In genomic region chr5:16626696-16627264, GRCh38 we compare ENCODE assay signal across 9 cellular contexts. TPM values are rescaled to one million over a fixed set of nuclear protein-coding genes. Genes with fewer than 3 reads are reported as not detected.
DNase-seq lines count a peak whose midpoint lies in the region; ATAC-seq and TF ChIP-seq lines count a peak whose summit lies in the region.
"Had no signal": no experiment of that assay in that cellular context is flagged by ENCODE, and none has a peak within 500 bp of the region (broad histone marks: within the 10 kb centered on the region; RNA-seq: fewer than 3 reads in every experiment).

No MANE protein-coding gene starts in this region.

- CTCF ChIA-PET in RWPE1 (lab: Yijun Ruan, JAX): no interaction called here

- H3K4me3 Mint-ChIP-seq in naive thymus-derived CD8-positive, alpha-beta T cell: peak overlapping the region; percentile 21 to 82 (median 42)
- H3K4me3 Mint-ChIP-seq in osteocyte (ENCODE audit: unreplicated experiment): no peak overlapping the region
- H3K4me3 Mint-ChIP-seq: endodermal cell had no signal

- ATAC-seq in GM19397 (IDR thresholded peaks at IDR 0.05; ENCODE audit: unreplicated experiment) (peak; percentile 57), HG02885 (IDR thresholded peaks at IDR 0.05; ENCODE audit: poor library complexity, unreplicated experiment) (peak; percentile 87), HG03439 (IDR thresholded peaks at IDR 0.05; ENCODE audit: unreplicated experiment) (no peak)
- ATAC-seq in naive thymus-derived CD8-positive, alpha-beta T cell: peak; percentile 54 to 56

- H3K36me3 Mint-ChIP-seq in naive thymus-derived CD8-positive, alpha-beta T cell: no peaks in the 10 kb centered on the region
- no peaks in the 10 kb centered on the region for H3K36me3 Mint-ChIP-seq in osteocyte (ENCODE audit: unreplicated experiment)

- peak overlapping the region; percentile 71 to 98 (median 94) for H3K27ac Mint-ChIP-seq in naive thymus-derived CD8-positive, alpha-beta T cell
- no peak overlapping the region for H3K27ac Mint-ChIP-seq in osteocyte (ENCODE audit: unreplicated experiment)
- H3K27ac Mint-ChIP-seq: endodermal cell had no signal

- no peak overlapping the region for H3K27ac ChIP-seq in RWPE1

- no peak for TF ChIP-seq CTCF in RWPE1 (conservative IDR thresholded peaks at IDR 0.05; ENCODE audit: low read depth)
- no peak for TF ChIP-seq CTCF in osteocyte (IDR thresholded peaks at IDR 0.05)

- H3K27me3 Mint-ChIP-seq in naive thymus-derived CD8-positive, alpha-beta T cell: no peaks in the 10 kb centered on the region
- H3K27me3 Mint-ChIP-seq in osteocyte (ENCODE audit: unreplicated experiment): peaks cover 54% of the 10 kb centered on the region

- DNase-seq in SIG-M5 (lab: John Stamatoyannopoulos, UW) (peak; percentile 87), RWPE1 (ENCODE audit: low spot score) (no peak), osteocyte (ENCODE audit: extremely low spot score, unreplicated experiment) (no peak)
- DNase-seq in naive thymus-derived CD8-positive, alpha-beta T cell: peak in 5 of 10 donors; percentile 23 to 68 (median 45)
- DNase-seq: endodermal cell, NCI-H1048 had no signal

- peaks cover 35 to 63% (median 59%) of the 10 kb centered on the region in 4 donors for H3K4me1 Mint-ChIP-seq in naive thymus-derived CD8-positive, alpha-beta T cell
- H3K4me1 Mint-ChIP-seq in osteocyte (ENCODE audit: unreplicated experiment): no peaks in the 10 kb centered on the region

- no peaks in the 10 kb centered on the region for H3K9me3 Mint-ChIP-seq in naive thymus-derived CD8-positive, alpha-beta T cell
- no peaks in the 10 kb centered on the region for H3K9me3 Mint-ChIP-seq in osteocyte (ENCODE audit: unreplicated experiment)
- H3K9me3 Mint-ChIP-seq: endodermal cell had no signal

- POLR2A ChIA-PET in naive thymus-derived CD8-positive, alpha-beta T cell (lab: Charles Lee): interaction anchor here (1.3 to 9.9 kb wide), 5 partner anchors 10 to 159 kb away, joined by 3 to 295 read pairs (median 5); partner anchors contain the start of gene RETREG1
- POLR2A ChIA-PET in RWPE1 (lab: Yijun Ruan, JAX; ENCODE audit: low non-redundant PET): no interaction called here

RNA-seq across cellular contexts. Expression of gene RETREG1, which starts 10.0 kb away (rescaled TPM):
- total RNA-seq in naive thymus-derived CD8-positive, alpha-beta T cell: 10 to 100 TPM; 78.3 to 78.7 TPM
- polyA plus RNA-seq in naive thymus-derived CD8-positive, alpha-beta T cell: 100 to 1,000 TPM in 2 of 3 donors, 10 to 100 TPM in 1; 69.9 to 129 (median 126) TPM
- total RNA-seq in osteocyte: 0.78 and 0.91 TPM in 2 replicates

Comparison
In these comparisons a context has a peak if more than half of its experiments do, and no peak if none do; other contexts are left out.
1. RNA of gene RETREG1, which starts 10.0 kb away (total RNA-seq): 78.3 to 78.7 TPM in naive thymus-derived CD8-positive, alpha-beta T cell; 0.78 to 0.91 TPM in osteocyte; every median in the first group is over 10 times any median in the second.